In genomic region chr17:46929413-46929812, GRCh38 we compare ENCODE assay signal across 16 cellular contexts. TPM values are rescaled to one million over a fixed set of nuclear protein-coding genes. Genes with fewer than 3 reads are reported as not detected.
DNase-seq lines count a peak whose midpoint lies in the region; ATAC-seq and TF ChIP-seq lines count a peak whose summit lies in the region.
"Had no signal": no experiment of that assay in that cellular context is flagged by ENCODE, and none has a peak within 500 bp of the region (broad histone marks: within the 10 kb centered on the region; RNA-seq: fewer than 3 reads in every experiment).

No MANE protein-coding gene starts in this region.

- H3K9me2 ChIP-seq in GM23248 (ENCODE audit: insufficient read depth) (no peaks in the 10 kb centered on the region), SK-N-SH (no peaks in the 10 kb centered on the region)

- peaks cover 30% of the 10 kb centered on the region for H3K4me1 ChIP-seq in GM23248 (ENCODE audit: insufficient read depth)
- H3K4me1 ChIP-seq in SK-N-SH (ENCODE audit: control insufficient read depth in 1 of 2, insufficient read depth in 2 of 2, low read depth in 1 of 2, low read length in 1 of 2), result peaks cover 5 to 41% of the 10 kb centered on the region in 2 experiments; a peak in 2 of 4 replicates
- H3K4me1 ChIP-seq: prostate gland had no signal

- H3F3A ChIP-seq in GM23248 (ENCODE audit: insufficient read depth), result peaks cover 23% of the 10 kb centered on the region
- peaks cover 2% of the 10 kb centered on the region for H3F3A ChIP-seq in SK-N-SH (replicated peaks; ENCODE audit: insufficient read depth)

- no peaks in the 10 kb centered on the region for H3K9me3 ChIP-seq in GM23248 (ENCODE audit: low read depth)
- H3K9me3 ChIP-seq in SK-N-SH, result no peaks in the 10 kb centered on the region
- H3K9me3 ChIP-seq: prostate gland had no signal

- WGBS in GM23248 (ENCODE audit: low coverage in 1 of 2, low lambda C conversion rate in 2 of 2, missing lambda C conversion rate in 2 of 2), 2 experiments, result 2% methylated on average over 6 of the region's 6 CpGs
- WGBS in SK-N-SH (ENCODE audit: low lambda C conversion rate), result 36% methylated on average over 6 of the region's 6 CpGs

- peaks cover 43% of the 10 kb centered on the region for H3K4me1 Mint-ChIP-seq in stimulated activated naive CD8-positive, alpha-beta T cell treated with anti-CD3 and anti-CD28 coated beads, Interleukin-15, amount 100 ng/mL, for 72 hours

- DNase-seq in GM23248 (peak; percentile 89), SK-N-SH (no peak), fibroblast of villous mesenchyme (ENCODE audit: low read depth) (peak; percentile 12), renal cortical epithelial cell (ENCODE audit: low read depth) (peak; percentile 88), nucleus accumbens (lab: John Stamatoyannopoulos, UW) (no peak)
- no peak for DNase-seq in stimulated activated naive CD8-positive, alpha-beta T cell treated with anti-CD3 and anti-CD28 coated beads, Interleukin-15, amount 100 ng/mL, for 72 hours
- DNase-seq: activated CD8-positive, alpha-beta memory T cell treated with anti-CD3 and anti-CD28 coated beads, Interleukin-2, amount 50 U/mL, for 48 hours; amniotic stem cell; effector CD8-positive, alpha-beta T cell; GOT3; NCI-H1105 treated with DMSO at 0.1 percent for 48 hours; NCI-H510A; WERI-Rb-1 had no signal

- no peak for TF ChIP-seq RAD21 in SK-N-SH (IDR thresholded peaks at IDR 0.05; ENCODE audit: low read length)

- H2AFZ ChIP-seq in GM23248 (no peak overlapping the region), SK-N-SH (ENCODE audit: low read depth) (no peak overlapping the region)

- POLR2A ChIA-PET in SK-N-SH (lab: Yijun Ruan, JAX), result no interaction called here

- H3K27ac Mint-ChIP-seq in stimulated activated naive CD8-positive, alpha-beta T cell treated with anti-CD3 and anti-CD28 coated beads, Interleukin-15, amount 100 ng/mL, for 72 hours, result no peak overlapping the region

- in situ Hi-C loops in GM23248 (cut with MboI), result no loop called here

- H3K27ac ChIP-seq in GM23248 (peak overlapping the region; percentile 78), SK-N-SH (ENCODE audit: low read depth in 2 of 2, low read length in 1 of 2) (peak overlapping the region; percentile 6 to 7; a peak in 3 of 4 replicates)
- H3K27ac ChIP-seq: prostate gland, WERI-Rb-1 had no signal

- H4K20me1 ChIP-seq in GM23248 (ENCODE audit: insufficient read depth) (peaks cover 12% of the 10 kb centered on the region; the same call in 1 of the 2 replicates), SK-N-SH (ENCODE audit: insufficient read depth) (peaks cover 70% of the 10 kb centered on the region)

- CTCF ChIA-PET in SK-N-SH (lab: Yijun Ruan, JAX), result interaction anchor here (0.6 to 6.7 kb wide), 3 partner anchors 8 to 93 kb away, joined by 3 to 49 read pairs (median 4); no protein-coding TSS in a partner anchor

- H3K9me3 Mint-ChIP-seq in stimulated activated naive CD8-positive, alpha-beta T cell treated with anti-CD3 and anti-CD28 coated beads, Interleukin-15, amount 100 ng/mL, for 72 hours, result no peaks in the 10 kb centered on the region

- no peaks in the 10 kb centered on the region for H3K27me3 Mint-ChIP-seq in stimulated activated naive CD8-positive, alpha-beta T cell treated with anti-CD3 and anti-CD28 coated beads, Interleukin-15, amount 100 ng/mL, for 72 hours

- TF ChIP-seq CTCF in SK-N-SH (IDR thresholded peaks at IDR 0.05) (no peak), fibroblast of villous mesenchyme (IDR thresholded peaks at IDR 0.05; ENCODE audit: insufficient read depth, low read depth, low read length) (no peak)

- no peak overlapping the region for H3K4me3 Mint-ChIP-seq in stimulated activated naive CD8-positive, alpha-beta T cell treated with anti-CD3 and anti-CD28 coated beads, Interleukin-15, amount 100 ng/mL, for 72 hours

- H3K9ac ChIP-seq in GM23248, result peak overlapping the region; percentile 60
- H3K9ac ChIP-seq in SK-N-SH, result no peak overlapping the region

- H3K4me3 ChIP-seq in GM23248 (no peak overlapping the region), SK-N-SH (ENCODE audit: low read depth in 2 of 2, low read length in 1 of 2) (no peak overlapping the region), fibroblast of villous mesenchyme (ENCODE audit: low read depth, low read length) (no peak overlapping the region)
- H3K4me3 ChIP-seq: prostate gland had no signal

- H3K27me3 ChIP-seq in GM23248 (replicated peaks; ENCODE audit: insufficient read depth) (no peaks in the 10 kb centered on the region), SK-N-SH (ENCODE audit: insufficient read depth) (no peaks in the 10 kb centered on the region)

- H3K4me2 ChIP-seq in GM23248 (ENCODE audit: unreplicated experiment) (peak overlapping the region; percentile 51), SK-N-SH (0 out of 2 replicates have a peak overlapping the region, but pooled peaks have one; percentile 26)

- peaks cover 92% of the 10 kb centered on the region for H3K79me2 ChIP-seq in GM23248 (ENCODE audit: insufficient read depth)
- peaks cover 80% of the 10 kb centered on the region for H3K79me2 ChIP-seq in SK-N-SH (ENCODE audit: insufficient read depth)

- H3K36me3 ChIP-seq in GM23248 (ENCODE audit: low read depth) (peaks cover 43% of the 10 kb centered on the region), SK-N-SH (replicated peaks in 1 of 2; ENCODE audit: control insufficient read depth in 1 of 2, insufficient read depth in 2 of 2, low read length in 1 of 2) (peaks cover 59 to 82% of the 10 kb centered on the region in 2 experiments)

- no peak for ATAC-seq in stimulated activated naive CD8-positive, alpha-beta T cell treated with anti-CD3 and anti-CD28 coated beads, Interleukin-15, amount 100 ng/mL, for 72 hours
- no peak for ATAC-seq in HG03108 (IDR thresholded peaks at IDR 0.05; ENCODE audit: unreplicated experiment)

- TF ChIP-seq EP300 in SK-N-SH (IDR thresholded peaks at IDR 0.05; ENCODE audit: borderline replicate concordance in 1 of 2, low read depth in 1 of 2, low read length in 1 of 2), result no peak

TF ChIP-seq in SK-N-SH, 30 proteins besides CTCF, POLR2A, EP300 and RAD21 (continues in another document):
- TF ChIP-seq FOSL2 (IDR thresholded peaks at IDR 0.05; ENCODE audit: borderline replicate concordance, low read depth) (no peak), NRF1 (IDR thresholded peaks at IDR 0.05; ENCODE audit: low read depth, low read length) (no peak), TEAD4 (IDR thresholded peaks at IDR 0.05; ENCODE audit: borderline replicate concordance, insufficient read depth) (no peak), GABPA (IDR thresholded peaks at IDR 0.05; ENCODE audit: low read depth) (no peak), RXRA (IDR thresholded peaks at IDR 0.05; ENCODE audit: borderline replicate concordance, low read depth) (no peak), EZH2phosphoT487 (IDR thresholded peaks at IDR 0.05; ENCODE audit: borderline replicate concordance, low read depth) (no peak), TAF1 (IDR thresholded peaks at IDR 0.05; ENCODE audit: borderline replicate concordance, low read depth, low read length) (no peak), IRF3 (IDR thresholded peaks at IDR 0.05; ENCODE audit: low read depth, low read length) (no peak)
- TF ChIP-seq, protein P1, sequence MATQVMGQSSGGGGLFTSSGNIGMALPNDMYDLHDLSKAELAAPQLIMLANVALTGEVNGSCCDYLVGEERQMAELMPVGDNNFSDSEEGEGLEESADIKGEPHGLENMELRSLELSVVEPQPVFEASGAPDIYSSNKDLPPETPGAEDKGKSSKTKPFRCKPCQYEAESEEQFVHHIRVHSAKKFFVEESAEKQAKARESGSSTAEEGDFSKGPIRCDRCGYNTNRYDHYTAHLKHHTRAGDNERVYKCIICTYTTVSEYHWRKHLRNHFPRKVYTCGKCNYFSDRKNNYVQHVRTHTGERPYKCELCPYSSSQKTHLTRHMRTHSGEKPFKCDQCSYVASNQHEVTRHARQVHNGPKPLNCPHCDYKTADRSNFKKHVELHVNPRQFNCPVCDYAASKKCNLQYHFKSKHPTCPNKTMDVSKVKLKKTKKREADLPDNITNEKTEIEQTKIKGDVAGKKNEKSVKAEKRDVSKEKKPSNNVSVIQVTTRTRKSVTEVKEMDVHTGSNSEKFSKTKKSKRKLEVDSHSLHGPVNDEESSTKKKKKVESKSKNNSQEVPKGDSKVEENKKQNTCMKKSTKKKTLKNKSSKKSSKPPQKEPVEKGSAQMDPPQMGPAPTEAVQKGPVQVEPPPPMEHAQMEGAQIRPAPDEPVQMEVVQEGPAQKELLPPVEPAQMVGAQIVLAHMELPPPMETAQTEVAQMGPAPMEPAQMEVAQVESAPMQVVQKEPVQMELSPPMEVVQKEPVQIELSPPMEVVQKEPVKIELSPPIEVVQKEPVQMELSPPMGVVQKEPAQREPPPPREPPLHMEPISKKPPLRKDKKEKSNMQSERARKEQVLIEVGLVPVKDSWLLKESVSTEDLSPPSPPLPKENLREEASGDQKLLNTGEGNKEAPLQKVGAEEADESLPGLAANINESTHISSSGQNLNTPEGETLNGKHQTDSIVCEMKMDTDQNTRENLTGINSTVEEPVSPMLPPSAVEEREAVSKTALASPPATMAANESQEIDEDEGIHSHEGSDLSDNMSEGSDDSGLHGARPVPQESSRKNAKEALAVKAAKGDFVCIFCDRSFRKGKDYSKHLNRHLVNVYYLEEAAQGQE (IDR thresholded peaks at IDR 0.05; ENCODE audit: low read depth, low read length), result no peak

RNA-seq across cellular contexts. Expression of gene GOSR2, which starts 6.5 kb away (rescaled TPM):
- total RNA-seq in GM23248 (2014; rRNA removed; shearing (Covaris generic)), result 47.9 and 48.1 TPM in 2 replicates
- polyA plus RNA-seq in GM23248 (2016; fragmentation: Nextera tagmentation; extraction: Ambion mirVana) (61.4 and 67.1 TPM in 2 replicates), SK-N-SH (2012; rRNA removed) (74.2 and 105 TPM in 2 replicates)
- 76.2 and 84.0 TPM in 2 replicates for polyA plus RNA-seq in SK-N-SH (2012; cell fraction: cytosol; rRNA removed)
- polyA plus RNA-seq in SK-N-SH (2012; cell fraction: nucleus; rRNA removed), result 112 and 147 TPM in 2 replicates
- total RNA-seq in fibroblast of villous mesenchyme (55.7 and 65.6 TPM in 2 replicates), renal cortical epithelial cell (34.2 and 58.2 TPM in 2 replicates)

RNA-seq across cellular contexts. Expression of gene RPRML, which starts 49.6 kb away (rescaled TPM):
- total RNA-seq in GM23248 (2014; rRNA removed; shearing (Covaris generic)), result not detected in 2 replicates
- polyA plus RNA-seq in GM23248 (2016; fragmentation: Nextera tagmentation; extraction: Ambion mirVana) (not detected in 2 replicates), SK-N-SH (2012; rRNA removed) (not detected in 2 replicates)
- polyA plus RNA-seq in SK-N-SH (2012; cell fraction: cytosol; rRNA removed), result not detected in 2 replicates
- polyA plus RNA-seq in SK-N-SH (2012; cell fraction: nucleus; rRNA removed), result 0.06 TPM in 1 of 2 replicates, not detected in the other
- total RNA-seq in fibroblast of villous mesenchyme (not detected in 2 replicates), renal cortical epithelial cell (not detected in 2 replicates)
- total RNA-seq: lung microvascular endothelial cell had no signal

Comparison
In these comparisons a context has a peak if more than half of its experiments do, and no peak if none do; other contexts are left out.
1. DNase-seq: peak in GM23248 (single experiment), fibroblast of villous mesenchyme (single experiment) and renal cortical epithelial cell (single experiment); none in SK-N-SH (single experiment), stimulated activated naive CD8-positive, alpha-beta T cell treated with anti-CD3 and anti-CD28 coated beads, Interleukin-15, amount 100 ng/mL, for 72 hours (0 of 2) and nucleus accumbens (0 of 56).